19 cellular contexts compared by ENCODE assay signal in genomic region chr7:70322786-70323185, GRCh38.
DNase-seq lines count a peak whose midpoint lies in the region; ATAC-seq lines count a peak whose summit lies in the region.
"Had no signal": no experiment of that assay in that cellular context is flagged by ENCODE, and none has a peak within 500 bp of the region (broad histone marks: within the 10 kb centered on the region; RNA-seq: fewer than 3 reads in every experiment).

No MANE protein-coding gene starts in this region.

- peak; percentile 97 for DNase-seq in DMS 273 (lab: John Stamatoyannopoulos, UW; ENCODE audit: unreplicated experiment)
- peak; percentile 21 to 67 for DNase-seq in NCI-H446 (lab: John Stamatoyannopoulos, UW)
- DNase-seq in SK-N-DZ (ENCODE audit: low spot score): peak; percentile 37
- DNase-seq in middle frontal gyrus (ENCODE audit: extremely low spot score, low spot score): peak; percentile 6
- no peak for DNase-seq in left ventricle myocardium superior
- no peak for DNase-seq in NCI-H2107 (lab: John Stamatoyannopoulos, UW)
- DNase-seq: DND-41, GM23248, H9, HFFc6, MG63, NCI-H1417, NCI-H1930, NCI-H345, NCI-H774 had no signal

- ATAC-seq in GM18519 (IDR thresholded peaks at IDR 0.05; ENCODE audit: low FRiP score, unreplicated experiment) (no peak), HG02852 (IDR thresholded peaks at IDR 0.05; ENCODE audit: unreplicated experiment) (no peak), left ventricle myocardium superior (no peak)
- ATAC-seq: HepG2, K562 had no signal

- intact Hi-C loops in left ventricle myocardium superior (cut with micrococcal nuclease): no loop called here

Comparison
In these comparisons a context has a peak if more than half of its experiments do, and no peak if none do; other contexts are left out.
1. DNase-seq: peak in DMS 273 (single experiment), NCI-H446 (2 of 2), SK-N-DZ (single experiment) and middle frontal gyrus (single experiment); none in left ventricle myocardium superior (single experiment) and NCI-H2107 (single experiment).